In the genomic region with DNA sequence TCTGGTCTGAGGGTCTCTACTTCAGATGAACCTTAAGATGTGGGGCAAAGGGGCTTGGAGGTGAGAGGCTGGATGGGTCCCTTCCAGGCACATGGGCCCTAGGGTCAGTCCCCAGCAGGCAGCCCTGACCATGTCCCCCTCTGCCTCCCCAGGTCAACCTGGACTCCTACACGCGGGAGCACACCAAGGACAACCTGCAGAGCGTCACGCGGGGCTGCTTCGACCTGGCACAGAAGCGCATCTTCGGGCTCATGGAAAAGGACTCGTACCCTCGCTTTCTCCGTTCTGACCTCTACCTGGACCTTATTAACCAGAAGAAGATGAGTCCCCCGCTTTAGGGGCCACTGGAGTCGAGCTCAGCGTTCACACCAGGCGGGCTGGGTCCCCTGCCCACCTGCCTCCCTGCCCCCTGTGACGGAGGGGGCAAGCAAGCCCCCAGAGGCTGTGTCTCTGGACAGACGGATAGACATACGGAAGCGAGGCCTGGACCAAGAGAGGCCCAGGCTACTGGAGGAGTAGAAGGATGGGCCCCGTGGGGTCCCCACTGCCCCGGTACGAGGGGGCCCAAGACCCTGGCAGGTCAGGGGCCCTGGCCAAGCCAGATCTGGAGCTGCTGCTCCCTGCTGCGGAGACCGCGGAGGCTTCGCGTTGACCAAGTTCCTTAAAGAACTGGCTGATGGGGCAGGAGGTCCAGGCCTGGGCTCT, we compare ENCODE assay signal across 18 cellular contexts.
DNase-seq lines count a peak whose midpoint lies in the region; ATAC-seq and TF ChIP-seq lines count a peak whose summit lies in the region.
"Had no signal": no experiment of that assay in that cellular context is flagged by ENCODE, and none has a peak within 500 bp of the region (broad histone marks: within the 10 kb centered on the region; RNA-seq: fewer than 3 reads in every experiment).

No MANE protein-coding gene starts in this region.

- peak overlapping the region; percentile 76 for H3K4me3 Mint-ChIP-seq in neural crest cell
- peak overlapping the region; percentile 64 for H3K4me3 Mint-ChIP-seq in type B pancreatic cell
- H3K4me3 Mint-ChIP-seq: activated CD4-positive, alpha-beta T cell treated with anti-CD3 and anti-CD28 coated beads, Interleukin-2, amount 10 ng/mL, durations not matched to agents 7 days and 5 days; activated naive CD4-positive, alpha-beta T cell treated with anti-CD3 and anti-CD28 coated beads, Interleukin-2, amount 10 ng/mL, durations not matched to agents 7 days and 5 days; CD8-positive, alpha-beta T cell had no signal

- TF ChIP-seq CTCF in heart right ventricle (IDR thresholded peaks at IDR 0.05) (no peak), fibroblast of lung (conservative IDR thresholded peaks at IDR 0.05 in 1 of 2, IDR thresholded peaks at IDR 0.05 in 1 of 2; ENCODE audit: low read depth in 1 of 2, low read length in 2 of 2) (no peak), neural crest cell (conservative IDR thresholded peaks at IDR 0.05) (no peak), type B pancreatic cell (conservative IDR thresholded peaks at IDR 0.05) (no peak)

- H3K27ac Mint-ChIP-seq in neural crest cell (ENCODE audit: unreplicated experiment) (peak overlapping the region; percentile 57), type B pancreatic cell (no peak overlapping the region)
- H3K27ac Mint-ChIP-seq: activated CD4-positive, alpha-beta T cell treated with anti-CD3 and anti-CD28 coated beads, Interleukin-2, amount 10 ng/mL, durations not matched to agents 7 days and 5 days; activated naive CD4-positive, alpha-beta T cell treated with anti-CD3 and anti-CD28 coated beads, Interleukin-2, amount 10 ng/mL, durations not matched to agents 7 days and 5 days; CD8-positive, alpha-beta T cell had no signal

- peaks cover 0 to 55% (median 30%) of the 10 kb centered on the region in 9 donors for H3K36me3 ChIP-seq in heart right ventricle
- H3K36me3 ChIP-seq in fibroblast of lung (ENCODE audit: control insufficient read depth, insufficient read depth, low read length): peaks cover 20% of the 10 kb centered on the region

- intact Hi-C loops in heart right ventricle (cut with DNase I): loop anchor here in 1 of 10 donors (10.0 kb wide), 1 partner anchor 322 kb away; the partner anchor contains the start of genes CDC26 and PRPF4
- intact Hi-C loops in cardiac septum (cut with DNase I): no loop called here

- H3K27me3 Mint-ChIP-seq in neural crest cell (ENCODE audit: low read depth) (no peaks in the 10 kb centered on the region), type B pancreatic cell (no peaks in the 10 kb centered on the region)
- H3K27me3 Mint-ChIP-seq: activated CD4-positive, alpha-beta T cell treated with anti-CD3 and anti-CD28 coated beads, Interleukin-2, amount 10 ng/mL, durations not matched to agents 7 days and 5 days; activated naive CD4-positive, alpha-beta T cell treated with anti-CD3 and anti-CD28 coated beads, Interleukin-2, amount 10 ng/mL, durations not matched to agents 7 days and 5 days had no signal

- H3K27me3 ChIP-seq in heart right ventricle: no peaks in the 10 kb centered on the region
- H3K27me3 ChIP-seq in fibroblast of lung (ENCODE audit: control insufficient read depth, insufficient read depth, low read length): no peaks in the 10 kb centered on the region

- peak overlapping the region; percentile 98 for H3K4me2 ChIP-seq in fibroblast of lung (ENCODE audit: extremely low read depth, insufficient read depth, low read length)
- H3K4me2 ChIP-seq: A549 had no signal

- H3K4me1 ChIP-seq in heart right ventricle: peaks cover 60 to 98% (median 87%) of the 10 kb centered on the region in 9 donors
- H3K4me1 ChIP-seq in fibroblast of lung (ENCODE audit: control insufficient read depth, extremely low read depth, insufficient read depth, low read length): peaks cover 54% of the 10 kb centered on the region

- H3K4me3 ChIP-seq in heart right ventricle (peak overlapping the region; percentile 65 to 90 (median 80)), fibroblast of lung (replicated peaks in 1 of 4; ENCODE audit: control extremely low read depth in 1 of 4, insufficient read depth in 1 of 4, low read depth in 3 of 4, low read length in 4 of 4) (peak overlapping the region in 2 of 4 experiments; percentile 16 to 88)
- H3K4me3 ChIP-seq: A549 had no signal

- H3K27ac ChIP-seq in heart right ventricle (peak overlapping the region; percentile 31 to 98 (median 94)), fibroblast of lung (ENCODE audit: insufficient read depth, low read length) (peak overlapping the region; percentile 56)
- H3K27ac ChIP-seq: A549 had no signal

- H3K4me1 Mint-ChIP-seq in neural crest cell: peaks cover 63% of the 10 kb centered on the region
- peaks cover 53% of the 10 kb centered on the region for H3K4me1 Mint-ChIP-seq in type B pancreatic cell (ENCODE audit: unreplicated experiment)

- peaks cover 41% of the 10 kb centered on the region for H3K79me2 ChIP-seq in fibroblast of lung (ENCODE audit: control insufficient read depth, insufficient read depth, low read length)

- H3K9me3 Mint-ChIP-seq in neural crest cell (no peaks in the 10 kb centered on the region), type B pancreatic cell (no peaks in the 10 kb centered on the region)
- H3K9me3 Mint-ChIP-seq: activated CD4-positive, alpha-beta T cell treated with anti-CD3 and anti-CD28 coated beads, Interleukin-2, amount 10 ng/mL, durations not matched to agents 7 days and 5 days; activated naive CD4-positive, alpha-beta T cell treated with anti-CD3 and anti-CD28 coated beads, Interleukin-2, amount 10 ng/mL, durations not matched to agents 7 days and 5 days; CD8-positive, alpha-beta T cell had no signal

- H3K36me3 Mint-ChIP-seq in neural crest cell (ENCODE audit: low read depth) (peaks cover 7% of the 10 kb centered on the region), type B pancreatic cell (no peaks in the 10 kb centered on the region)

- H4K20me1 ChIP-seq in fibroblast of lung (ENCODE audit: control insufficient read depth, extremely low read depth, insufficient read depth, low read length): no peaks in the 10 kb centered on the region

- ATAC-seq in heart right ventricle (no peak), GM21619 (IDR thresholded peaks at IDR 0.05; ENCODE audit: unreplicated experiment) (no peak), GM18873 (IDR thresholded peaks at IDR 0.05; ENCODE audit: low FRiP score, unreplicated experiment) (no peak)
- ATAC-seq: A549; CD8-positive, alpha-beta T cell; HCT116 had no signal

- no peak overlapping the region for H3K9ac ChIP-seq in fibroblast of lung (ENCODE audit: insufficient read depth, low read length)

- no peak for DNase-seq in heart right ventricle
- DNase-seq in cardiac septum (ENCODE audit: low spot score): no peak
- no peak for DNase-seq in fibroblast of lung (ENCODE audit: low read depth in 2 of 2)
- DNase-seq in neural crest cell (ENCODE audit: low read depth, low spot score): no peak
- DNase-seq in type B pancreatic cell (ENCODE audit: extremely low spot score, unreplicated experiment): no peak
- no peak for DNase-seq in NCI-H748 (lab: John Stamatoyannopoulos, UW; ENCODE audit: unreplicated experiment)
- DNase-seq: activated CD4-positive, alpha-beta T cell treated with anti-CD3 and anti-CD28 coated beads, Interleukin-2, amount 10 ng/mL, durations not matched to agents 7 days and 5 days; activated naive CD4-positive, alpha-beta T cell treated with anti-CD3 and anti-CD28 coated beads, Interleukin-2, amount 10 ng/mL, durations not matched to agents 7 days and 5 days; CD8-positive, alpha-beta T cell; DND-41; Karpas-422; NCI-H1105; NCI-H774; stimulated activated naive CD4-positive, alpha-beta T cell treated with Interleukin-2 at 50 U/mL for 16 hours had no signal

- no peak overlapping the region for H2AFZ ChIP-seq in fibroblast of lung (ENCODE audit: low read length)

- H3K9me3 ChIP-seq in heart right ventricle (no peaks in the 10 kb centered on the region), fibroblast of lung (ENCODE audit: control insufficient read depth, insufficient read depth, low read depth, low read length) (no peaks in the 10 kb centered on the region)
- H3K9me3 ChIP-seq: A549 had no signal

- WGBS in heart right ventricle, 2 donors: 71 to 77% methylated on average over 27 of the region's 27 CpGs
